ENCODE assay signal across 16 cellular contexts in the genomic region with DNA sequence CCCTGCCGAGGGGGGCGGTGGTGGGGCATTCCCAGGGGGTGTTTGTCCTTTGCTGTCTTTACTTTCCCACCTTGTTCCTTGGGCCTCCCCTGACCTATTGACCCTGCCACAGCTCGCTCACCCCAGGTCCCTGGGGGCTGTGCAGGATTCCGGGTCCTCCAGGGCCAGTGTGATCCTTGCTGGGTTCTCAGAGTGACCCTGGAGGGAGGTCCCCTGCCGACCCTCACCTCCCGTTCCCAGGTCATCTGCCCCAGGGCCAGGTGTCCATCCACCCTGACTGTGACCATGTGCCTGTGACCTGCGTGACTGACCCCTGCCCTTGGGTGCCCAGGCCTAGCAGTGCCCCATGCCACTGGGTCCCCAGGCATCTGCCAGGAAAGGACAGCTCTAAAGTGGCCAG. TPM values are rescaled to one million over a fixed set of nuclear protein-coding genes. Genes with fewer than 3 reads are reported as not detected.
DNase-seq lines count a peak whose midpoint lies in the region; ATAC-seq, FAIRE-seq and TF ChIP-seq lines count a peak whose summit lies in the region.
"Had no signal": no experiment of that assay in that cellular context is flagged by ENCODE, and none has a peak within 500 bp of the region (broad histone marks: within the 10 kb centered on the region; RNA-seq: fewer than 3 reads in every experiment).

No MANE protein-coding gene starts in this region.

- H3K27me3 ChIP-seq in GM06990 (replicated peaks; ENCODE audit: control insufficient read depth, insufficient read depth, low read length) (no peaks in the 10 kb centered on the region), skeletal muscle tissue (ENCODE audit: control insufficient read depth in 3 of 3, insufficient read depth in 3 of 3, low read length in 3 of 3) (no peaks in the 10 kb centered on the region)

- H3K4me1 ChIP-seq in HEK293 (ENCODE audit: control insufficient read depth, insufficient read depth, low read length) (no peaks in the 10 kb centered on the region), kidney (ENCODE audit: control insufficient read depth in 1 of 2, insufficient read depth in 1 of 2, low read depth in 1 of 2, low read length in 2 of 2) (peaks cover 18 to 46% of the 10 kb centered on the region in 2 donors), skeletal muscle tissue (ENCODE audit: control insufficient read depth in 3 of 3, insufficient read depth in 3 of 3, low read length in 3 of 3) (peaks cover 71 to 85% (median 79%) of the 10 kb centered on the region in 3 donors)

- intact Hi-C loops in kidney (cut with DNase I) (no loop called here), sciatic nerve (cut with DNase I) (loop anchor here (10.0 kb wide), 1 partner anchor 84 kb away; no protein-coding TSS in a partner anchor)

- CTCF ChIA-PET in HEK293 (lab: Yijun Ruan, JAX), result no interaction called here

- ATAC-seq in esophagus mucosa (no peak), GM21528 (IDR thresholded peaks at IDR 0.05; ENCODE audit: low FRiP score, unreplicated experiment) (no peak), sciatic nerve (no peak)

- H3K27ac ChIP-seq in HEK293 (ENCODE audit: extremely low read depth, low read depth, low read length) (no peak overlapping the region), kidney (ENCODE audit: low read depth in 2 of 2, low read length in 2 of 2) (peak overlapping the region; percentile 60 to 74), skeletal muscle tissue (ENCODE audit: low read depth, low read length) (peak overlapping the region; percentile 83)
- H3K27ac ChIP-seq: GM23248 had no signal

- H3K36me3 ChIP-seq in GM06990 (ENCODE audit: control insufficient read depth, insufficient read depth, low read length), result no peaks in the 10 kb centered on the region
- H3K36me3 ChIP-seq in HEK293 (ENCODE audit: control insufficient read depth in 2 of 2, insufficient read depth in 1 of 2, low read length in 2 of 2), result peaks cover 0 to 3% of the 10 kb centered on the region in 2 experiments; a peak in 1 of 3 replicates
- H3K36me3 ChIP-seq in kidney (ENCODE audit: control insufficient read depth in 1 of 2, insufficient read depth in 2 of 2, low read length in 2 of 2), result no peaks in the 10 kb centered on the region
- no peaks in the 10 kb centered on the region for H3K36me3 ChIP-seq in skeletal muscle tissue (ENCODE audit: control insufficient read depth in 3 of 3, insufficient read depth in 3 of 3, low read length in 3 of 3)

- DNase-seq in GM06990 (ENCODE audit: extremely low read depth, insufficient read length) (peak; percentile 1), kidney (peak; percentile 63), sciatic nerve (ENCODE audit: low spot score) (no peak)
- DNase-seq: DMS153, EL, GM23248, NCI-H1436, NCI-H2029 treated with DMSO at 0.1 percent for 48 hours, NCI-H510A treated with DMSO at 0.1 percent for 48 hours, SIG-M5 had no signal

- no peaks in the 10 kb centered on the region for H3K9me3 ChIP-seq in HEK293 (ENCODE audit: control insufficient read depth, insufficient read depth, low read depth, low read length)
- H3K9me3 ChIP-seq in kidney (ENCODE audit: control insufficient read depth in 1 of 2, low read length in 2 of 2), result no peaks in the 10 kb centered on the region
- H3K9me3 ChIP-seq in skeletal muscle tissue (ENCODE audit: control insufficient read depth in 3 of 3, low read length in 3 of 3), result no peaks in the 10 kb centered on the region

- no peak for TF ChIP-seq CTCF in GM06990 (IDR thresholded peaks at IDR 0.05; ENCODE audit: insufficient read depth, low read length, poor library complexity, severe bottlenecking)
- TF ChIP-seq CTCF in HEK293 (tag by site-specific recombination; IDR thresholded peaks at IDR 0.05), result no peak
- TF ChIP-seq CTCF in kidney (IDR thresholded peaks at IDR 0.05; ENCODE audit: borderline replicate concordance, extremely low read depth, insufficient read depth), result no peak

- H3K4me3 ChIP-seq in GM06990 (replicated peaks; ENCODE audit: low read depth, low read length), result no peak overlapping the region
- no peak overlapping the region for H3K4me3 ChIP-seq in HEK293 (ENCODE audit: low read depth, low read length)
- H3K4me3 ChIP-seq in kidney (ENCODE audit: low read length in 2 of 2), result no peak overlapping the region
- peak overlapping the region; percentile 15 to 45 (median 36) for H3K4me3 ChIP-seq in skeletal muscle tissue (ENCODE audit: low read length in 3 of 3)
- H3K4me3 ChIP-seq: GM23248 had no signal

- FAIRE-seq in kidney (lab: Jason Lieb, UNC), result no peak
- FAIRE-seq: RCC 7860 had no signal

- H3K9ac ChIP-seq in kidney (ENCODE audit: low read length in 2 of 2) (peak overlapping the region in 1 of 2 donors; percentile 40), skeletal muscle tissue (ENCODE audit: low read depth in 1 of 3, low read length in 3 of 3) (peak overlapping the region in 2 of 3 donors; percentile 60 to 70)
- H3K9ac ChIP-seq: GM23248 had no signal

- POLR2A ChIA-PET in HEK293 (lab: Yijun Ruan, JAX), result interaction anchor here (1.1 kb wide), 1 partner anchor 11 kb away, joined by 3 read pairs; no protein-coding TSS in a partner anchor

TF ChIP-seq in HEK293, 187 proteins besides CTCF, POLR2A, EP300 and RAD21:
- TF ChIP-seq BCL11A (tag by site-specific recombination; IDR thresholded peaks at IDR 0.05; ENCODE audit: low read depth) (0 out of 2 replicates have a peak, but pooled peaks have one; percentile 18), ZNF585B (tag by site-specific recombination; IDR thresholded peaks at IDR 0.05) (no peak), BCL11B (tag by site-specific recombination; IDR thresholded peaks at IDR 0.05; ENCODE audit: low read depth) (peak; percentile 44; the same call in 1 of the 2 replicates)

RNA-seq across cellular contexts. Expression of gene PACS2, which starts 23.8 kb away (rescaled TPM):
- total RNA-seq in kidney, result 83.9 TPM
- polyA plus RNA-seq in kidney (ENCODE audit: insufficient read depth, low read depth, low replicate concordance), result 35.7 TPM
- 60.0 TPM for total RNA-seq in skeletal muscle tissue
- 24.9 TPM for total RNA-seq in esophagus mucosa
- total RNA-seq in sciatic nerve, result 152 TPM

RNA-seq across cellular contexts. Expression of gene BRF1, which starts 37.6 kb away (rescaled TPM):
- total RNA-seq in kidney (34.1 TPM), skeletal muscle tissue (38.1 TPM), esophagus mucosa (11.7 TPM), sciatic nerve (48.4 TPM)
- 19.3 TPM for polyA plus RNA-seq in kidney (ENCODE audit: insufficient read depth, low read depth, low replicate concordance)

RNA-seq across cellular contexts. Expression of gene TEX22, which starts 59.9 kb away (rescaled TPM):
- total RNA-seq in kidney (3.3 TPM), skeletal muscle tissue (under 0.01 TPM), esophagus mucosa (2.0 TPM), sciatic nerve (6.0 TPM)
- polyA plus RNA-seq in kidney (ENCODE audit: insufficient read depth, low read depth, low replicate concordance), result 1.5 TPM
- total RNA-seq: HT-29 had no signal

Comparison
In these comparisons a context has a peak if more than half of its experiments do, and no peak if none do; other contexts are left out.
1. H3K4me3 ChIP-seq: peak in skeletal muscle tissue (3 of 3); none in GM06990 (single experiment), HEK293 (single experiment) and kidney (0 of 2).